ENCODE assay signal across 16 cellular contexts in genomic region chr5:2184024-2184362, GRCh38.
"Had no signal": no experiment of that assay in that cellular context is flagged by ENCODE, and none has a peak within 500 bp of the region (broad histone marks: within the 10 kb centered on the region; RNA-seq: fewer than 3 reads in every experiment).

No MANE protein-coding gene starts in this region.

- H3K27ac ChIP-seq: testis had no signal

- H3K9me3 ChIP-seq: esophagus squamous epithelium, stomach, testis, upper lobe of left lung had no signal

- DNase-seq: activated CD4-positive, alpha-beta T cell treated with anti-CD3 and anti-CD28 coated beads for 36 hours; activated CD4-positive, alpha-beta T cell treated with anti-CD3 and anti-CD28 coated beads, Interleukin-2, amount 50 U/mL, for 48 hours; activated gamma-delta T cell treated with Interleukin-2 at 50 U/mL for 16 hours; dermis blood vessel endothelial cell; effector memory CD4-positive, alpha-beta T cell; esophagus squamous epithelium; mesendoderm; natural killer cell; occipital lobe; small intestine; stimulated activated CD4-positive, alpha-beta T cell treated with anti-CD3 and anti-CD28 coated beads, Interleukin-4, amount 100 ng/mL, for 1 hour; stomach; testis had no signal

- H3K4me1 ChIP-seq: esophagus squamous epithelium, stomach, upper lobe of left lung had no signal

- H3K27me3 ChIP-seq: testis, upper lobe of left lung had no signal

- H3K4me3 ChIP-seq: esophagus squamous epithelium, stomach, testis, upper lobe of left lung had no signal

- H3K36me3 ChIP-seq: esophagus squamous epithelium, stomach, upper lobe of left lung had no signal

- ATAC-seq: activated CD4-positive, alpha-beta T cell treated with anti-CD3 and anti-CD28 coated beads for 36 hours; activated naive CD4-positive, alpha-beta T cell treated with anti-CD3 and anti-CD28 coated beads, Interleukin-2, amount 50 U/mL, for 72 hours; natural killer cell; stimulated activated effector memory CD8-positive, alpha-beta T cell treated with anti-CD3 and anti-CD28 coated beads, Interleukin-12 subunit alpha, Interleukin-12 subunit beta, amount 100 ng/mL, for 72 hours had no signal
